ENCODE assay signal across 9 cellular contexts in the genomic region with DNA sequence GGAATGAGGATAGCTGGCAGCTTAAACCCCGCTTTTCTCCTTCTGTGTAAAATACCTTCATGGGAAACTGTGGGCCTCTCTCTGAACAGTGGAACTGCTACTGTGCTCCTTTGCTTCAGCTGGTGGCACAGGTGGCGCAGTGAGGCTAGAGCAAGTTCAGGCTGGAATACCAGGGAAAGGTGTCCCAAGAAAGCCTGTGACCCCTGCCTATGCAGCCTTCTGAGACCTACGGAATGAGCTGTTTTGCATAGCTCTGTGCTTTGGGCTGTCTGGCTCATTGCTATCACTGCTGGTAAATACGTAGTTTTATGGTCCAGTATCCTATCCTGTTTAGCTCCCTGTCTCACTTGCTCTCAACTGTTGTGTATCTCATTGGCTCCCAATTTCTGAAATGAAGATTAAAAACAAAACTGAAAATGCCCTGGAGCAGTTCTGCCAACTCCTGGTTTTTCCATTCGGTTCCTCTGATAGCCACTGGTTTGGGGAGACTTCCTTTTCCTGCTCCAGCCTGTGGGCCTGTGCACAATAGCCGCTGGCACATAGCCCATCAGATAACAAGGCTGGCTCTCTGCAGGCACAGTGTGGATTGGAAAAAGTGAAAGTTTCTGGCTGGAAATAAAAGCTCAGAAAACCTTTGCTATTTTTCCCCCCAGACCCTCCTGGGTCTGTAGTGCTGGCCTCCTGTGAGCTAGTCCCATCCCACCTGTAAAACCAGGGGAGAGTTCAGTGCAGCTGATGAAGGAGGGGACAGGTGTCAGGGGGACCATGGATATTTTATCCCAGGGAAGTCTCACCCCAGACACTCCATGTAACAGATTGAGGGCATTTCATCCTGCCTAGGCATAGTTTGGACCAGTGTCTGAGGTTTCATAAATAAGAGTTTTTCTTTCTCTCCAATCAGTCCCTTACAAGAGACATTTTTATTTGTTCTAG. TPM values are rescaled to one million over a fixed set of nuclear protein-coding genes. Genes with fewer than 3 reads are reported as not detected.
DNase-seq lines count a peak whose midpoint lies in the region; ATAC-seq and TF ChIP-seq lines count a peak whose summit lies in the region.
"Had no signal": no experiment of that assay in that cellular context is flagged by ENCODE, and none has a peak within 500 bp of the region (broad histone marks: within the 10 kb centered on the region; RNA-seq: fewer than 3 reads in every experiment).

No MANE protein-coding gene starts in this region.

- no peaks in the 10 kb centered on the region for H4K20me1 ChIP-seq in MM.1S (ENCODE audit: insufficient read depth, low read length)

- H3K4me3 ChIP-seq in astrocyte of the spinal cord (ENCODE audit: low read depth, low read length) (no peak overlapping the region), stomach smooth muscle (ENCODE audit: low read length in 2 of 2) (peak overlapping the region; percentile 5 to 59), MM.1S (ENCODE audit: low read length) (no peak overlapping the region)

- no peaks in the 10 kb centered on the region for H3K79me2 ChIP-seq in MM.1S (ENCODE audit: low read length)

- peak; percentile 31 for TF ChIP-seq RAD21 in Ishikawa (IDR thresholded peaks at IDR 0.05; ENCODE audit: low read depth)

- no peaks in the 10 kb centered on the region for H3F3A ChIP-seq in MM.1S (ENCODE audit: insufficient read depth, low read length)

- no peak overlapping the region for H3K4me3 Mint-ChIP-seq in immature natural killer cell
- H3K4me3 Mint-ChIP-seq: activated naive CD8-positive, alpha-beta T cell treated with anti-CD3 and anti-CD28 coated beads, Interleukin-2, amount 10 ng/mL, durations not matched to agents 7 days and 5 days had no signal

- peaks cover 0 to 6% of the 10 kb centered on the region in 2 donors for H3K4me1 Mint-ChIP-seq in immature natural killer cell

- ATAC-seq in HG03521 (IDR thresholded peaks at IDR 0.05; ENCODE audit: unreplicated experiment) (no peak), GM21786 (IDR thresholded peaks at IDR 0.05; ENCODE audit: unreplicated experiment) (no peak)

- H3K36me3 Mint-ChIP-seq in immature natural killer cell = peaks cover 1 to 10% (median 3%) of the 10 kb centered on the region in 3 donors

- H2AFZ ChIP-seq in MM.1S (ENCODE audit: low read length) = no peak overlapping the region

- peak overlapping the region in 4 of 6 donors; percentile 18 to 65 (median 48) for H3K27ac Mint-ChIP-seq in immature natural killer cell
- H3K27ac Mint-ChIP-seq: activated naive CD8-positive, alpha-beta T cell treated with anti-CD3 and anti-CD28 coated beads, Interleukin-2, amount 10 ng/mL, durations not matched to agents 7 days and 5 days had no signal

- H3K9ac ChIP-seq in stomach smooth muscle (ENCODE audit: low read length in 2 of 2) (no peak overlapping the region), MM.1S (ENCODE audit: low read length) (no peak overlapping the region)

- peak overlapping the region; percentile 74 for H3K27ac ChIP-seq in stomach smooth muscle (ENCODE audit: low read length)
- H3K27ac ChIP-seq in MM.1S (ENCODE audit: low read length) = no peak overlapping the region

- H3K9me3 Mint-ChIP-seq in immature natural killer cell = no peaks in the 10 kb centered on the region
- H3K9me3 Mint-ChIP-seq: activated naive CD8-positive, alpha-beta T cell treated with anti-CD3 and anti-CD28 coated beads, Interleukin-2, amount 10 ng/mL, durations not matched to agents 7 days and 5 days had no signal

- H3K4me1 ChIP-seq in stomach smooth muscle (ENCODE audit: control insufficient read depth, insufficient read depth, low read length) (peaks cover 27% of the 10 kb centered on the region), MM.1S (ENCODE audit: low read length) (no peaks in the 10 kb centered on the region)

- in situ Hi-C loops in astrocyte of the spinal cord (cut with HindIII; ENCODE audit: low sequenced_read_pairs) = no loop called here

- no peak overlapping the region for H3K4me2 ChIP-seq in MM.1S (ENCODE audit: low read depth, low read length)

- no peaks in the 10 kb centered on the region for H3K27me3 ChIP-seq in stomach smooth muscle (ENCODE audit: control insufficient read depth in 1 of 2, insufficient read depth in 2 of 2, low read length in 2 of 2)
- no peaks in the 10 kb centered on the region for H3K27me3 ChIP-seq in MM.1S (replicated peaks; ENCODE audit: insufficient read depth, low read length)

- DNase-seq in AG09319 (ENCODE audit: extremely low read depth, low read depth) (peak; percentile 68), astrocyte of the spinal cord (ENCODE audit: low read depth, low spot score) (peak; percentile 90), immature natural killer cell (no peak), MM.1S (no peak)
- DNase-seq: activated naive CD8-positive, alpha-beta T cell treated with anti-CD3 and anti-CD28 coated beads, Interleukin-2, amount 10 ng/mL, durations not matched to agents 7 days and 5 days had no signal

- peaks cover 0 to 2% (median 0%) of the 10 kb centered on the region in 3 donors for H3K27me3 Mint-ChIP-seq in immature natural killer cell (ENCODE audit: low read depth in 3 of 3)
- H3K27me3 Mint-ChIP-seq: activated naive CD8-positive, alpha-beta T cell treated with anti-CD3 and anti-CD28 coated beads, Interleukin-2, amount 10 ng/mL, durations not matched to agents 7 days and 5 days had no signal

- H3K36me3 ChIP-seq in stomach smooth muscle (ENCODE audit: control insufficient read depth in 2 of 2, insufficient read depth in 2 of 2, low read length in 2 of 2) = peaks cover 8 to 25% of the 10 kb centered on the region in 2 donors
- no peaks in the 10 kb centered on the region for H3K36me3 ChIP-seq in MM.1S (replicated peaks; ENCODE audit: insufficient read depth, low read length)

- TF ChIP-seq CTCF in AG09319 (IDR thresholded peaks at IDR 0.05; ENCODE audit: low read depth, low read length) = no peak
- no peak for TF ChIP-seq CTCF in astrocyte of the spinal cord (IDR thresholded peaks at IDR 0.05; ENCODE audit: low read depth, low read length)
- TF ChIP-seq CTCF in MM.1S (IDR thresholded peaks at IDR 0.05; ENCODE audit: low read length) = no peak

- H3K9me2 ChIP-seq in MM.1S (replicated peaks; ENCODE audit: insufficient read depth, low read length) = no peaks in the 10 kb centered on the region

- TF ChIP-seq EP300 in Ishikawa (IDR thresholded peaks at IDR 0.05; ENCODE audit: borderline replicate concordance) = peak; percentile 68; the same call in 1 of the 2 replicates

- no peaks in the 10 kb centered on the region for H3K9me3 ChIP-seq in stomach smooth muscle (ENCODE audit: control insufficient read depth in 2 of 2, low read length in 2 of 2)
- H3K9me3 ChIP-seq in MM.1S (replicated peaks; ENCODE audit: insufficient read depth, low read length) = no peaks in the 10 kb centered on the region

TF ChIP-seq in Ishikawa, 13 proteins besides CTCF, POLR2A, EP300 and RAD21:
- TF ChIP-seq TCF12 (IDR thresholded peaks at IDR 0.05; ENCODE audit: low read depth) (peak; percentile 67), NFIC (IDR thresholded peaks at IDR 0.05) (peak; percentile 97), TAF1 (IDR thresholded peaks at IDR 0.05; ENCODE audit: low read depth) (no peak), CEBPB (IDR thresholded peaks at IDR 0.05) (no peak)
- TF ChIP-seq, protein P1, sequence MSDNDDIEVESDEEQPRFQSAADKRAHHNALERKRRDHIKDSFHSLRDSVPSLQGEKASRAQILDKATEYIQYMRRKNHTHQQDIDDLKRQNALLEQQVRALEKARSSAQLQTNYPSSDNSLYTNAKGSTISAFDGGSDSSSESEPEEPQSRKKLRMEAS (IDR thresholded peaks at IDR 0.05) = peak; percentile 42

RNA-seq across cellular contexts. Expression of a gene that starts 24.1 kb away (rescaled TPM):
- 100 to 1,000 TPM; 273 to 573 (median 404) TPM for polyA plus RNA-seq in immature natural killer cell

RNA-seq across cellular contexts. Expression of a gene that starts 53.7 kb away (rescaled TPM):
- polyA plus RNA-seq in immature natural killer cell = 10 to 100 TPM; 21.4 to 40.4 (median 31.9) TPM

Comparison
In these comparisons a context has a peak if more than half of its experiments do, and no peak if none do; other contexts are left out.
1. DNase-seq: peak in AG09319 (single experiment) and astrocyte of the spinal cord (single experiment); none in immature natural killer cell (0 of 3) and MM.1S (single experiment).
2. H3K4me3 ChIP-seq: peak in stomach smooth muscle (2 of 2); none in astrocyte of the spinal cord (single experiment) and MM.1S (single experiment).